In the genomic region with DNA sequence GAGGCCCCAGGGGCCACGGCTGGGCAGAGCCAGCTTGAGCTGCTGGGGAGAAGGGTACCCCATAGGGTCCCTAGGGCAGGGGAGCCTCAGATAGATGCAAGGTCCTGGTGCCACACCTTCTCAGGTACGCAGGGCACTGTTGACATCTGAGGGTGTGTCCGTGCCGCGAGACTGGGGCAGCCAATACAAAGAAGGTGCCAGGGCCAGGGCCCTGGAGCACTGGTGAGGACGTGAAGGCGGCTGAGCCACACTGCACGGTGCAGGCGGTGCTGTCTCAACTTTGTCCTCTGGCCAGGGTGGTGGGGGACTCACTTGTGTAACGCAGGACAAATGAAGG, we compare ENCODE assay signal across 8 cellular contexts. TPM values are rescaled to one million over a fixed set of nuclear protein-coding genes. Genes with fewer than 3 reads are reported as not detected.
DNase-seq lines count a peak whose midpoint lies in the region; ATAC-seq and TF ChIP-seq lines count a peak whose summit lies in the region.

No MANE protein-coding gene starts in this region.

- POLR2A ChIA-PET in PC-3 (lab: Charles Lee; ENCODE audit: unreplicated experiment): no interaction called here

- intact Hi-C loops in PC-3 (cut with micrococcal nuclease): no loop called here

- peaks cover 5 to 38% (median 24%) of the 10 kb centered on the region in 4 donors for H3K4me1 Mint-ChIP-seq in CD4-positive, CD25-positive, alpha-beta regulatory T cell

- no peak for DNase-seq in CD4-positive, CD25-positive, alpha-beta regulatory T cell
- no peak for DNase-seq in PC-3
- DNase-seq in DMS 273 treated with DMSO at 0.1 percent for 48 hours (lab: John Stamatoyannopoulos, UW): no peak
- no peak for DNase-seq in NCI-H2107 treated with DMSO at 0.1 percent for 48 hours (lab: John Stamatoyannopoulos, UW; ENCODE audit: unreplicated experiment)

- peaks cover 40% of the 10 kb centered on the region for H3K4me1 ChIP-seq in CD4-positive, CD25-positive, alpha-beta regulatory T cell (ENCODE audit: control insufficient read depth, insufficient read depth, low read length, poor library complexity, severe bottlenecking)
- H3K4me1 ChIP-seq in PC-3 (ENCODE audit: insufficient read depth, low read length): peaks cover 16% of the 10 kb centered on the region
- peaks cover 30 to 37% of the 10 kb centered on the region in 2 experiments for H3K4me1 ChIP-seq in neutrophil (ENCODE audit: control insufficient read depth in 1 of 2, insufficient read depth in 1 of 2, low read depth in 1 of 2, low read length in 1 of 2)

- no peaks in the 10 kb centered on the region for H3K9me3 Mint-ChIP-seq in CD4-positive, CD25-positive, alpha-beta regulatory T cell

- H3K27me3 Mint-ChIP-seq in CD4-positive, CD25-positive, alpha-beta regulatory T cell: peaks cover 20% of the 10 kb centered on the region

- CTCF ChIA-PET in PC-3 (lab: Charles Lee): interaction anchor here (1.3 kb wide), 1 partner anchor 54 kb away, joined by 3 read pairs; no protein-coding TSS in a partner anchor

- H3F3A ChIP-seq in PC-3 (ENCODE audit: low read length, unreplicated experiment): peaks cover 5% of the 10 kb centered on the region

- H3K9ac ChIP-seq in PC-3 (ENCODE audit: low read length): peak overlapping the region; percentile 36; the same call in 1 of the 2 replicates

- peaks cover 15% of the 10 kb centered on the region for H3K79me2 ChIP-seq in PC-3 (ENCODE audit: low read length)

- ATAC-seq in CD4-positive, CD25-positive, alpha-beta regulatory T cell (ENCODE audit: low read depth in 2 of 2): no peak
- no peak for ATAC-seq in PC-3
- peak; percentile 45 for ATAC-seq in esophagus mucosa
- ATAC-seq in GM21515 (IDR thresholded peaks at IDR 0.05; ENCODE audit: unreplicated experiment): no peak
- no peak for ATAC-seq in HG03439 (IDR thresholded peaks at IDR 0.05; ENCODE audit: unreplicated experiment)

- H3K4me2 ChIP-seq in PC-3 (ENCODE audit: low read length): peak overlapping the region; percentile 82

- no TSS peak for BruUV-seq in PC-3 (replicated peaks; lab: Mats Ljungman, UMichigan)

- H3K4me3 ChIP-seq in CD4-positive, CD25-positive, alpha-beta regulatory T cell (ENCODE audit: low read depth, low read length): no peak overlapping the region
- peak overlapping the region; percentile 78; the same call in 1 of the 2 replicates for H3K4me3 ChIP-seq in PC-3 (ENCODE audit: low read length)
- H3K4me3 ChIP-seq in neutrophil (ENCODE audit: low read depth in 1 of 2, low read length in 1 of 2): peak overlapping the region in 1 of 2 experiments; percentile 80

- TF ChIP-seq CTCF in PC-3 (conservative IDR thresholded peaks at IDR 0.05; ENCODE audit: low read depth, low read length) (no peak), neutrophil (IDR thresholded peaks at IDR 0.05) (no peak)

- H3K36me3 Mint-ChIP-seq in CD4-positive, CD25-positive, alpha-beta regulatory T cell: peaks cover 34% of the 10 kb centered on the region

- H2AFZ ChIP-seq in PC-3 (ENCODE audit: low read length): peak overlapping the region; percentile 85; the same call in 1 of the 2 replicates

- H3K9me3 ChIP-seq in CD4-positive, CD25-positive, alpha-beta regulatory T cell (ENCODE audit: control insufficient read depth in 2 of 2, low read length in 2 of 2): no peaks in the 10 kb centered on the region
- H3K9me3 ChIP-seq in PC-3 (ENCODE audit: low read length): no peaks in the 10 kb centered on the region
- no peaks in the 10 kb centered on the region for H3K9me3 ChIP-seq in neutrophil

- H3K27me3 ChIP-seq in CD4-positive, CD25-positive, alpha-beta regulatory T cell (ENCODE audit: control insufficient read depth, insufficient read depth, low read length): no peaks in the 10 kb centered on the region
- no peaks in the 10 kb centered on the region for H3K27me3 ChIP-seq in PC-3 (ENCODE audit: low read length)
- H3K27me3 ChIP-seq in neutrophil: peaks cover 40% of the 10 kb centered on the region

- H4K20me1 ChIP-seq in PC-3 (ENCODE audit: low read length): no peaks in the 10 kb centered on the region; the same call in 1 of the 2 replicates

- H3K9me2 ChIP-seq in PC-3 (replicated peaks; ENCODE audit: low read length): no peaks in the 10 kb centered on the region

- H3K4me3 Mint-ChIP-seq in CD4-positive, CD25-positive, alpha-beta regulatory T cell: peak overlapping the region; percentile 45 to 89 (median 76)

- no peak overlapping the region for H3K27ac Mint-ChIP-seq in CD4-positive, CD25-positive, alpha-beta regulatory T cell

- peaks cover 39% of the 10 kb centered on the region for H3K36me3 ChIP-seq in CD4-positive, CD25-positive, alpha-beta regulatory T cell (ENCODE audit: control insufficient read depth, insufficient read depth, low read length)
- H3K36me3 ChIP-seq in PC-3 (ENCODE audit: low read depth, low read length): peaks cover 9% of the 10 kb centered on the region; the same call in 1 of the 2 replicates
- peaks cover 57% of the 10 kb centered on the region for H3K36me3 ChIP-seq in neutrophil

- no peak overlapping the region for H3K27ac ChIP-seq in CD4-positive, CD25-positive, alpha-beta regulatory T cell (ENCODE audit: insufficient read depth, low read length, poor library complexity, severe bottlenecking)
- no peak overlapping the region for H3K27ac ChIP-seq in PC-3 (ENCODE audit: low read length)
- peak overlapping the region; percentile 49 for H3K27ac ChIP-seq in neutrophil

RNA-seq across cellular contexts. Expression of a gene that starts 0.6 kb away (rescaled TPM):
- 0.30 TPM for total RNA-seq in CD4-positive, CD25-positive, alpha-beta regulatory T cell
- not detected for polyA plus RNA-seq in CD4-positive, CD25-positive, alpha-beta regulatory T cell
- 0.22 and 0.75 TPM in 2 replicates for total RNA-seq in PC-3 (2014; rRNA removed)
- total RNA-seq in esophagus mucosa: 0.20 TPM

RNA-seq across cellular contexts. Expression of a gene that starts 5.9 kb away (rescaled TPM):
- total RNA-seq in CD4-positive, CD25-positive, alpha-beta regulatory T cell: 59.2 TPM
- 100 to 1,000 TPM; 101 to 135 (median 117) TPM for polyA plus RNA-seq in CD4-positive, CD25-positive, alpha-beta regulatory T cell
- total RNA-seq in PC-3 (2014; rRNA removed) (89.7 and 93.9 TPM in 2 replicates), esophagus mucosa (41.8 TPM)

RNA-seq across cellular contexts. Expression of a gene that starts 6.1 kb away (rescaled TPM):
- total RNA-seq in CD4-positive, CD25-positive, alpha-beta regulatory T cell: 26.8 TPM
- polyA plus RNA-seq in CD4-positive, CD25-positive, alpha-beta regulatory T cell: 10 to 100 TPM in 2 of 4 donors, 1 to 10 TPM in 2; 8.4 to 20.5 (median 11.5) TPM
- 61.4 and 69.7 TPM in 2 replicates for total RNA-seq in PC-3 (2014; rRNA removed)
- total RNA-seq in esophagus mucosa: 33.0 TPM

RNA-seq across cellular contexts. Expression of a gene that starts 33.4 kb away (rescaled TPM):
- 36.3 TPM for total RNA-seq in CD4-positive, CD25-positive, alpha-beta regulatory T cell
- polyA plus RNA-seq in CD4-positive, CD25-positive, alpha-beta regulatory T cell: 1 to 10 TPM; 5.5 to 9.5 (median 6.6) TPM
- total RNA-seq in PC-3 (2014; rRNA removed) (28.5 and 40.0 TPM in 2 replicates), esophagus mucosa (8.9 TPM)

RNA-seq across cellular contexts. Expression of a gene that starts 55.4 kb away (rescaled TPM):
- total RNA-seq in CD4-positive, CD25-positive, alpha-beta regulatory T cell: 0.76 TPM
- polyA plus RNA-seq in CD4-positive, CD25-positive, alpha-beta regulatory T cell: under 1 TPM in 3 of 4 donors, not detected in 1; 0.20 to 0.87 (median 0.70) TPM
- total RNA-seq in PC-3 (2014; rRNA removed) (1.4 and 4.4 TPM in 2 replicates), esophagus mucosa (8.9 TPM)
